21 cellular contexts compared by ENCODE assay signal in genomic region chr10:35446439-35446838, GRCh38.
DNase-seq lines count a peak whose midpoint lies in the region; ATAC-seq, FAIRE-seq and TF ChIP-seq lines count a peak whose summit lies in the region.
"Had no signal": no experiment of that assay in that cellular context is flagged by ENCODE, and none has a peak within 500 bp of the region (broad histone marks: within the 10 kb centered on the region; RNA-seq: fewer than 3 reads in every experiment).

No MANE protein-coding gene starts in this region.

- no peaks in the 10 kb centered on the region for H3K27me3 Mint-ChIP-seq in astrocyte (ENCODE audit: low read depth, unreplicated experiment)
- H3K27me3 Mint-ChIP-seq: activated CD4-positive, alpha-beta T cell treated with anti-CD3 and anti-CD28 coated beads, Interleukin-2, amount 10 ng/mL, durations not matched to agents 7 days and 5 days; activated naive CD8-positive, alpha-beta T cell treated with anti-CD3 and anti-CD28 coated beads for 36 hours; naive B cell had no signal

- H3K27ac ChIP-seq in right cardiac atrium (ENCODE audit: low read length): peak overlapping the region; percentile 89
- no peak overlapping the region for H3K27ac ChIP-seq in astrocyte (ENCODE audit: low read depth, low read length)
- H3K27ac ChIP-seq in uterus: peak overlapping the region; percentile 0 to 62
- no peak overlapping the region for H3K27ac ChIP-seq in HepG2 (ENCODE audit: extremely low read length, insufficient read depth, low read length)

- in situ Hi-C loops in HepG2 (cut with HindIII; ENCODE audit: extremely low pct_ligation_motif_present, low pct_unique_long_range_greater_than_20kb): no loop called here

- H3K27me3 ChIP-seq in right cardiac atrium (ENCODE audit: control insufficient read depth, insufficient read depth) (no peaks in the 10 kb centered on the region), astrocyte (ENCODE audit: insufficient read depth, low read length) (no peaks in the 10 kb centered on the region), uterus (no peaks in the 10 kb centered on the region), HepG2 (ENCODE audit: control insufficient read depth in 1 of 2, insufficient read depth in 2 of 2, low read length in 2 of 2) (no peaks in the 10 kb centered on the region)

- H3K27ac Mint-ChIP-seq in astrocyte (ENCODE audit: unreplicated experiment): peak overlapping the region; percentile 70
- H3K27ac Mint-ChIP-seq: activated naive CD8-positive, alpha-beta T cell treated with anti-CD3 and anti-CD28 coated beads for 36 hours had no signal

- H2AFZ ChIP-seq in astrocyte (ENCODE audit: low read depth, low read length) (no peak overlapping the region), HepG2 (ENCODE audit: low read length) (no peak overlapping the region)

- no peak overlapping the region for H3K4me3 ChIP-seq in right cardiac atrium (ENCODE audit: low read length)
- no peak overlapping the region for H3K4me3 ChIP-seq in astrocyte (ENCODE audit: insufficient read depth, low read depth, low read length)
- no peak overlapping the region for H3K4me3 ChIP-seq in uterus
- H3K4me3 ChIP-seq in HepG2 (replicated peaks in 1 of 3; ENCODE audit: insufficient read depth in 1 of 3, low read depth in 2 of 3, low read length in 3 of 3): no peak overlapping the region

- H3K79me2 ChIP-seq in astrocyte (ENCODE audit: insufficient read depth, low read length) (peaks cover 96% of the 10 kb centered on the region), HepG2 (ENCODE audit: insufficient read depth, low read length) (peaks cover 72% of the 10 kb centered on the region)

- H3K4me1 ChIP-seq in right cardiac atrium (ENCODE audit: control insufficient read depth, insufficient read depth, low read length) (peaks cover 38% of the 10 kb centered on the region), astrocyte (ENCODE audit: insufficient read depth, low read length) (peaks cover 35% of the 10 kb centered on the region), uterus (peaks cover 0 to 3% of the 10 kb centered on the region in 2 donors), HepG2 (ENCODE audit: insufficient read depth, low read length) (peaks cover 67% of the 10 kb centered on the region)

- no peak overlapping the region for H3K4me3 Mint-ChIP-seq in astrocyte (ENCODE audit: unreplicated experiment)
- H3K4me3 Mint-ChIP-seq: activated CD4-positive, alpha-beta T cell treated with anti-CD3 and anti-CD28 coated beads, Interleukin-2, amount 10 ng/mL, durations not matched to agents 7 days and 5 days; activated naive CD8-positive, alpha-beta T cell treated with anti-CD3 and anti-CD28 coated beads for 36 hours had no signal

- H3K4me2 ChIP-seq in astrocyte (ENCODE audit: low read length) (no peak overlapping the region), HepG2 (ENCODE audit: low read depth, low read length) (no peak overlapping the region)

- H3K36me3 ChIP-seq in astrocyte (ENCODE audit: insufficient read depth, low read length) (peaks cover 3% of the 10 kb centered on the region), uterus (no peaks in the 10 kb centered on the region), HepG2 (replicated peaks in 1 of 2; ENCODE audit: control insufficient read depth in 1 of 2, insufficient read depth in 2 of 2, low read length in 2 of 2) (no peaks in the 10 kb centered on the region)

- peaks cover 14% of the 10 kb centered on the region for H3K9me3 Mint-ChIP-seq in astrocyte (ENCODE audit: unreplicated experiment)

- WGBS in right cardiac atrium: 66% methylated on average over 2 of the region's 2 CpGs
- 97% methylated on average over 2 of the region's 2 CpGs for WGBS in HepG2 (ENCODE audit: low lambda C conversion rate)

- TF ChIP-seq RAD21 in HepG2 (CRISPR knock-in tag; IDR thresholded peaks at IDR 0.05): no peak

- TF ChIP-seq POLR2A in uterus (IDR thresholded peaks at IDR 0.05) (no peak), HepG2 (IDR thresholded peaks at IDR 0.05; ENCODE audit: insufficient read depth in 1 of 2, low read depth in 2 of 2, low read length in 2 of 2) (no peak)

- no peak for FAIRE-seq in astrocyte (lab: Jason Lieb, UNC)
- FAIRE-seq in HepG2 (lab: Jason Lieb, UNC): no peak
- FAIRE-seq: bronchial epithelial cell, GM12891 had no signal

- no peak for ATAC-seq in right cardiac atrium
- no peak for ATAC-seq in HepG2
- ATAC-seq in GM18502 (IDR thresholded peaks at IDR 0.05; ENCODE audit: poor library complexity, unreplicated experiment): no peak
- no peak for ATAC-seq in HG03280 (IDR thresholded peaks at IDR 0.05; ENCODE audit: unreplicated experiment)

- intact Hi-C loops in right cardiac atrium (cut with DNase I) (no loop called here), cardiac septum (cut with DNase I) (loop anchor here (5.0 to 10.0 kb wide), 2 partner anchors 59 to 322 kb away; partner anchors contain the start of gene CREM), uterus (cut with DNase I; ENCODE audit: low total_unique reads) (no loop called here), HepG2 (cut with micrococcal nuclease; ENCODE audit: unreplicated experiment) (loop anchor here (5.0 kb wide), 1 partner anchor 109 kb away; the partner anchor contains the start of gene CCNY)

- H3K4me1 Mint-ChIP-seq in astrocyte (ENCODE audit: low read depth, unreplicated experiment): peaks cover 50% of the 10 kb centered on the region

- no TSS peak for BruUV-seq in HepG2 (replicated peaks; lab: Mats Ljungman, UMichigan)

- no peak for DNase-seq in right cardiac atrium
- no peak for DNase-seq in cardiac septum (ENCODE audit: low spot score)
- no peak for DNase-seq in astrocyte (ENCODE audit: low read depth)
- peak; percentile 34 to 46 for DNase-seq in lung microvascular endothelial cell (ENCODE audit: low read depth in 2 of 2)
- no peak for DNase-seq in uterus
- DNase-seq in HepG2 (ENCODE audit: low spot score): no peak
- DNase-seq: activated CD4-positive, alpha-beta T cell treated with anti-CD3 and anti-CD28 coated beads, Interleukin-2, amount 10 ng/mL, durations not matched to agents 7 days and 5 days; activated naive CD8-positive, alpha-beta T cell treated with anti-CD3 and anti-CD28 coated beads for 36 hours; activated T-cell treated with anti-CD3 and anti-CD28 coated beads for 4 hours; Calu3; effector CD8-positive, alpha-beta T cell; GDM1; H7; naive B cell; NCI-H2081; NCI-H510A treated with DMSO at 0.1 percent for 48 hours; OCI-M1 had no signal

- H3K9ac ChIP-seq in astrocyte (ENCODE audit: low read length) (no peak overlapping the region), HepG2 (ENCODE audit: insufficient read depth, low read depth, low read length) (no peak overlapping the region)

- H3K36me3 Mint-ChIP-seq in astrocyte (ENCODE audit: low read depth, unreplicated experiment): peaks cover 14% of the 10 kb centered on the region

- CTCF ChIA-PET in HepG2 (lab: Yijun Ruan, JAX; ENCODE audit: low intra/inter-chr PET ratio, low total read pairs): no interaction called here

- no peak for TF ChIP-seq CTCF in astrocyte (IDR thresholded peaks at IDR 0.05; ENCODE audit: insufficient read depth, low read depth, low read length)
- no peak for TF ChIP-seq CTCF in uterus (IDR thresholded peaks at IDR 0.05)
- no peak for TF ChIP-seq CTCF in HepG2 (CRISPR knock-in tag; IDR thresholded peaks at IDR 0.05)

- TF ChIP-seq EP300 in HepG2 (IDR thresholded peaks at IDR 0.05; ENCODE audit: low read depth in 2 of 2, low read length in 2 of 2): no peak
- no peak for TF ChIP-seq EP300 in HepG2 (CRISPR knock-in tag; IDR thresholded peaks at IDR 0.05; ENCODE audit: borderline replicate concordance)

- POLR2A ChIA-PET in HepG2 (lab: Yijun Ruan, JAX): no interaction called here

- peaks cover 78% of the 10 kb centered on the region for H4K20me1 ChIP-seq in astrocyte (ENCODE audit: insufficient read depth, low read length)
- no peaks in the 10 kb centered on the region for H4K20me1 ChIP-seq in HepG2 (ENCODE audit: insufficient read depth, low read length)

- peaks cover 4% of the 10 kb centered on the region for H3K9me3 ChIP-seq in right cardiac atrium (ENCODE audit: control insufficient read depth, low read length)
- H3K9me3 ChIP-seq in astrocyte (ENCODE audit: insufficient read depth, low read depth, low read length): peaks cover 17% of the 10 kb centered on the region
- peaks cover 0 to 7% of the 10 kb centered on the region in 2 donors for H3K9me3 ChIP-seq in uterus
- H3K9me3 ChIP-seq in HepG2 (ENCODE audit: low read length): peaks cover 25% of the 10 kb centered on the region

TF ChIP-seq in HepG2, 621 proteins besides CTCF, POLR2A, EP300 and RAD21:
- TF ChIP-seq ZBTB38 (CRISPR knock-in tag; IDR thresholded peaks at IDR 0.05): no peak

Comparison
In these comparisons a context has a peak if more than half of its experiments do, and no peak if none do; other contexts are left out.
1. intact Hi-C loops: an anchor here in cardiac septum (5.0 to 10.0 kb wide) and HepG2 (5.0 kb wide); none called in right cardiac atrium and uterus.
2. DNase-seq: peak in lung microvascular endothelial cell (2 of 2); none in right cardiac atrium (0 of 3), cardiac septum (single experiment), astrocyte (single experiment), uterus (0 of 2) and HepG2 (single experiment).
3. H3K27ac ChIP-seq: peak in right cardiac atrium (single experiment) and uterus (2 of 2); none in astrocyte (single experiment) and HepG2 (single experiment).